ENCODE assay signal across 1 cellular context in genomic region chr2:74548919-74549684, GRCh38.
TF ChIP-seq lines count a peak whose summit lies in the region.

No MANE protein-coding gene starts in this region.

TF ChIP-seq in K562, 482 proteins besides CTCF, POLR2A, EP300 and RAD21 (continued from another document and continues in another):
- TF ChIP-seq, protein P1, sequence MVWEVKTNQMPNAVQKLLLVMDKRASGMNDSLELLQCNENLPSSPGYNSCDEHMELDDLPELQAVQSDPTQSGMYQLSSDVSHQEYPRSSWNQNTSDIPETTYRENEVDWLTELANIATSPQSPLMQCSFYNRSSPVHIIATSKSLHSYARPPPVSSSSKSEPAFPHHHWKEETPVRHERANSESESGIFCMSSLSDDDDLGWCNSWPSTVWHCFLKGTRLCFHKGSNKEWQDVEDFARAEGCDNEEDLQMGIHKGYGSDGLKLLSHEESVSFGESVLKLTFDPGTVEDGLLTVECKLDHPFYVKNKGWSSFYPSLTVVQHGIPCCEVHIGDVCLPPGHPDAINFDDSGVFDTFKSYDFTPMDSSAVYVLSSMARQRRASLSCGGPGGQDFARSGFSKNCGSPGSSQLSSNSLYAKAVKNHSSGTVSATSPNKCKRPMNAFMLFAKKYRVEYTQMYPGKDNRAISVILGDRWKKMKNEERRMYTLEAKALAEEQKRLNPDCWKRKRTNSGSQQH (CRISPR knock-in tag; IDR thresholded peaks at IDR 0.05) = no peak
- TF ChIP-seq ZFX (CRISPR knock-in tag; IDR thresholded peaks at IDR 0.05) = peak; percentile 80
- TF ChIP-seq, protein P2, sequence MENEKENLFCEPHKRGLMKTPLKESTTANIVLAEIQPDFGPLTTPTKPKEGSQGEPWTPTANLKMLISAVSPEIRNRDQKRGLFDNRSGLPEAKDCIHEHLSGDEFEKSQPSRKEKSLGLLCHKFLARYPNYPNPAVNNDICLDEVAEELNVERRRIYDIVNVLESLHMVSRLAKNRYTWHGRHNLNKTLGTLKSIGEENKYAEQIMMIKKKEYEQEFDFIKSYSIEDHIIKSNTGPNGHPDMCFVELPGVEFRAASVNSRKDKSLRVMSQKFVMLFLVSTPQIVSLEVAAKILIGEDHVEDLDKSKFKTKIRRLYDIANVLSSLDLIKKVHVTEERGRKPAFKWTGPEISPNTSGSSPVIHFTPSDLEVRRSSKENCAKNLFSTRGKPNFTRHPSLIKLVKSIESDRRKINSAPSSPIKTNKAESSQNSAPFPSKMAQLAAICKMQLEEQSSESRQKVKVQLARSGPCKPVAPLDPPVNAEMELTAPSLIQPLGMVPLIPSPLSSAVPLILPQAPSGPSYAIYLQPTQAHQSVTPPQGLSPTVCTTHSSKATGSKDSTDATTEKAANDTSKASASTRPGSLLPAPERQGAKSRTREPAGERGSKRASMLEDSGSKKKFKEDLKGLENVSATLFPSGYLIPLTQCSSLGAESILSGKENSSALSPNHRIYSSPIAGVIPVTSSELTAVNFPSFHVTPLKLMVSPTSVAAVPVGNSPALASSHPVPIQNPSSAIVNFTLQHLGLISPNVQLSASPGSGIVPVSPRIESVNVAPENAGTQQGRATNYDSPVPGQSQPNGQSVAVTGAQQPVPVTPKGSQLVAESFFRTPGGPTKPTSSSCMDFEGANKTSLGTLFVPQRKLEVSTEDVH (IDR thresholded peaks at IDR 0.05; ENCODE audit: low read depth, partially characterized antibody) = peak; percentile 27
- TF ChIP-seq ADNP (tag; IDR thresholded peaks at IDR 0.05) = no peak
- TF ChIP-seq, protein P3, sequence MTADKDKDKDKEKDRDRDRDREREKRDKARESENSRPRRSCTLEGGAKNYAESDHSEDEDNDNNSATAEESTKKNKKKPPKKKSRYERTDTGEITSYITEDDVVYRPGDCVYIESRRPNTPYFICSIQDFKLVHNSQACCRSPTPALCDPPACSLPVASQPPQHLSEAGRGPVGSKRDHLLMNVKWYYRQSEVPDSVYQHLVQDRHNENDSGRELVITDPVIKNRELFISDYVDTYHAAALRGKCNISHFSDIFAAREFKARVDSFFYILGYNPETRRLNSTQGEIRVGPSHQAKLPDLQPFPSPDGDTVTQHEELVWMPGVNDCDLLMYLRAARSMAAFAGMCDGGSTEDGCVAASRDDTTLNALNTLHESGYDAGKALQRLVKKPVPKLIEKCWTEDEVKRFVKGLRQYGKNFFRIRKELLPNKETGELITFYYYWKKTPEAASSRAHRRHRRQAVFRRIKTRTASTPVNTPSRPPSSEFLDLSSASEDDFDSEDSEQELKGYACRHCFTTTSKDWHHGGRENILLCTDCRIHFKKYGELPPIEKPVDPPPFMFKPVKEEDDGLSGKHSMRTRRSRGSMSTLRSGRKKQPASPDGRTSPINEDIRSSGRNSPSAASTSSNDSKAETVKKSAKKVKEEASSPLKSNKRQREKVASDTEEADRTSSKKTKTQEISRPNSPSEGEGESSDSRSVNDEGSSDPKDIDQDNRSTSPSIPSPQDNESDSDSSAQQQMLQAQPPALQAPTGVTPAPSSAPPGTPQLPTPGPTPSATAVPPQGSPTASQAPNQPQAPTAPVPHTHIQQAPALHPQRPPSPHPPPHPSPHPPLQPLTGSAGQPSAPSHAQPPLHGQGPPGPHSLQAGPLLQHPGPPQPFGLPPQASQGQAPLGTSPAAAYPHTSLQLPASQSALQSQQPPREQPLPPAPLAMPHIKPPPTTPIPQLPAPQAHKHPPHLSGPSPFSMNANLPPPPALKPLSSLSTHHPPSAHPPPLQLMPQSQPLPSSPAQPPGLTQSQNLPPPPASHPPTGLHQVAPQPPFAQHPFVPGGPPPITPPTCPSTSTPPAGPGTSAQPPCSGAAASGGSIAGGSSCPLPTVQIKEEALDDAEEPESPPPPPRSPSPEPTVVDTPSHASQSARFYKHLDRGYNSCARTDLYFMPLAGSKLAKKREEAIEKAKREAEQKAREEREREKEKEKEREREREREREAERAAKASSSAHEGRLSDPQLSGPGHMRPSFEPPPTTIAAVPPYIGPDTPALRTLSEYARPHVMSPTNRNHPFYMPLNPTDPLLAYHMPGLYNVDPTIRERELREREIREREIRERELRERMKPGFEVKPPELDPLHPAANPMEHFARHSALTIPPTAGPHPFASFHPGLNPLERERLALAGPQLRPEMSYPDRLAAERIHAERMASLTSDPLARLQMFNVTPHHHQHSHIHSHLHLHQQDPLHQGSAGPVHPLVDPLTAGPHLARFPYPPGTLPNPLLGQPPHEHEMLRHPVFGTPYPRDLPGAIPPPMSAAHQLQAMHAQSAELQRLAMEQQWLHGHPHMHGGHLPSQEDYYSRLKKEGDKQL (CRISPR knock-in tag; IDR thresholded peaks at IDR 0.05; ENCODE audit: borderline replicate concordance) = no peak
- TF ChIP-seq SLC30A9 (CRISPR knock-in tag; IDR thresholded peaks at IDR 0.05) = no peak
- TF ChIP-seq, protein P4, sequence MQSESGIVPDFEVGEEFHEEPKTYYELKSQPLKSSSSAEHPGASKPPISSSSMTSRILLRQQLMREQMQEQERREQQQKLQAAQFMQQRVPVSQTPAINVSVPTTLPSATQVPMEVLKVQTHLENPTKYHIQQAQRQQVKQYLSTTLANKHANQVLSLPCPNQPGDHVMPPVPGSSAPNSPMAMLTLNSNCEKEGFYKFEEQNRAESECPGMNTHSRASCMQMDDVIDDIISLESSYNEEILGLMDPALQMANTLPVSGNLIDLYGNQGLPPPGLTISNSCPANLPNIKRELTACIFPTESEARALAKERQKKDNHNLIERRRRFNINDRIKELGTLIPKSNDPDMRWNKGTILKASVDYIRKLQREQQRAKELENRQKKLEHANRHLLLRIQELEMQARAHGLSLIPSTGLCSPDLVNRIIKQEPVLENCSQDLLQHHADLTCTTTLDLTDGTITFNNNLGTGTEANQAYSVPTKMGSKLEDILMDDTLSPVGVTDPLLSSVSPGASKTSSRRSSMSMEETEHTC (IDR thresholded peaks at IDR 0.05) = no peak
- peak; percentile 56 for TF ChIP-seq TBP (optimal IDR thresholded peaks at IDR 0.05; ENCODE audit: low read depth, low read length)
- TF ChIP-seq JUND (IDR thresholded peaks at IDR 0.05; ENCODE audit: borderline replicate concordance, low read depth, low read length) = 0 out of 2 replicates have a peak, but pooled peaks have one; percentile 23
- TF ChIP-seq JUND (tag; IDR thresholded peaks at IDR 0.05; ENCODE audit: borderline replicate concordance, low read depth, low read length) = no peak; the same call in 2 of the 3 replicates
- peak; percentile 26; the same call in 1 of the 2 replicates for TF ChIP-seq MTA3 (IDR thresholded peaks at IDR 0.05; ENCODE audit: borderline replicate concordance)
- 0 out of 2 replicates have a peak, but pooled peaks have one; percentile 32 for TF ChIP-seq TCF7 (IDR thresholded peaks at IDR 0.05; ENCODE audit: borderline replicate concordance)
- no peak for TF ChIP-seq PHB (CRISPR knock-in tag; IDR thresholded peaks at IDR 0.05)
- TF ChIP-seq L3MBTL2 (IDR thresholded peaks at IDR 0.05) = peak; percentile 97
- TF ChIP-seq MAFK (IDR thresholded peaks at IDR 0.05; ENCODE audit: low read length) = no peak
- TF ChIP-seq, protein P5, sequence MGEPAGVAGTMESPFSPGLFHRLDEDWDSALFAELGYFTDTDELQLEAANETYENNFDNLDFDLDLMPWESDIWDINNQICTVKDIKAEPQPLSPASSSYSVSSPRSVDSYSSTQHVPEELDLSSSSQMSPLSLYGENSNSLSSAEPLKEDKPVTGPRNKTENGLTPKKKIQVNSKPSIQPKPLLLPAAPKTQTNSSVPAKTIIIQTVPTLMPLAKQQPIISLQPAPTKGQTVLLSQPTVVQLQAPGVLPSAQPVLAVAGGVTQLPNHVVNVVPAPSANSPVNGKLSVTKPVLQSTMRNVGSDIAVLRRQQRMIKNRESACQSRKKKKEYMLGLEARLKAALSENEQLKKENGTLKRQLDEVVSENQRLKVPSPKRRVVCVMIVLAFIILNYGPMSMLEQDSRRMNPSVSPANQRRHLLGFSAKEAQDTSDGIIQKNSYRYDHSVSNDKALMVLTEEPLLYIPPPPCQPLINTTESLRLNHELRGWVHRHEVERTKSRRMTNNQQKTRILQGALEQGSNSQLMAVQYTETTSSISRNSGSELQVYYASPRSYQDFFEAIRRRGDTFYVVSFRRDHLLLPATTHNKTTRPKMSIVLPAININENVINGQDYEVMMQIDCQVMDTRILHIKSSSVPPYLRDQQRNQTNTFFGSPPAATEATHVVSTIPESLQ (CRISPR knock-in tag; IDR thresholded peaks at IDR 0.05) = 0 out of 2 replicates have a peak, but pooled peaks have one; percentile 65
- TF ChIP-seq BCL6 (CRISPR knock-in tag; IDR thresholded peaks at IDR 0.05) = no peak
- TF ChIP-seq CREM (IDR thresholded peaks at IDR 0.05; ENCODE audit: low read depth) = peak; percentile 39; the same call in 1 of the 2 replicates
- TF ChIP-seq STAG1 (CRISPR knock-in tag; IDR thresholded peaks at IDR 0.05; ENCODE audit: borderline replicate concordance) = no peak
- TF ChIP-seq BRD9 (IDR thresholded peaks at IDR 0.05; ENCODE audit: low read depth, partially characterized antibody) = no peak
- no peak for TF ChIP-seq NFATC3 (IDR thresholded peaks at IDR 0.05)
- TF ChIP-seq, protein P6, sequence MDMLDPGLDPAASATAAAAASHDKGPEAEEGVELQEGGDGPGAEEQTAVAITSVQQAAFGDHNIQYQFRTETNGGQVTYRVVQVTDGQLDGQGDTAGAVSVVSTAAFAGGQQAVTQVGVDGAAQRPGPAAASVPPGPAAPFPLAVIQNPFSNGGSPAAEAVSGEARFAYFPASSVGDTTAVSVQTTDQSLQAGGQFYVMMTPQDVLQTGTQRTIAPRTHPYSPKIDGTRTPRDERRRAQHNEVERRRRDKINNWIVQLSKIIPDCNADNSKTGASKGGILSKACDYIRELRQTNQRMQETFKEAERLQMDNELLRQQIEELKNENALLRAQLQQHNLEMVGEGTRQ (CRISPR knock-in tag; IDR thresholded peaks at IDR 0.05) = no peak; the same call in 1 of the 2 replicates
- TF ChIP-seq ZBTB7A (IDR thresholded peaks at IDR 0.05; ENCODE audit: borderline replicate concordance, control insufficient read depth, low read depth, low read length) = peak; percentile 86; the same call in 1 of the 2 replicates
- peak; percentile 67; the same call in 1 of the 2 replicates for TF ChIP-seq MYC (IDR thresholded peaks at IDR 0.05; ENCODE audit: low read depth, low read length)
- no peak for TF ChIP-seq MYC (CRISPR knock-in tag; IDR thresholded peaks at IDR 0.05; ENCODE audit: borderline replicate concordance, low read depth)
- TF ChIP-seq RB1 (IDR thresholded peaks at IDR 0.05; ENCODE audit: low read depth) = peak; percentile 86
- TF ChIP-seq KDM4B (IDR thresholded peaks at IDR 0.05; ENCODE audit: borderline replicate concordance in 2 of 2, low read depth in 1 of 2) = 0 out of 4 replicates have a peak, but pooled peaks of 1 of the 2 experiments have one; percentile 16
- no peak for TF ChIP-seq NFIX (CRISPR knock-in tag; IDR thresholded peaks at IDR 0.05; ENCODE audit: low read depth)
- TF ChIP-seq ZNF174 (CRISPR knock-in tag; IDR thresholded peaks at IDR 0.05) = no peak
- TF ChIP-seq SREBF1 (IDR thresholded peaks at IDR 0.05; ENCODE audit: borderline replicate concordance, low read depth, low read length) = no peak
- TF ChIP-seq NEUROD1 (IDR thresholded peaks at IDR 0.05; ENCODE audit: borderline replicate concordance, low read depth, low read length, partially characterized antibody) = peak; percentile 16
- TF ChIP-seq SMAD4 (CRISPR knock-in tag; conservative IDR thresholded peaks at IDR 0.05) = peak; percentile 78
- TF ChIP-seq ATF7 (IDR thresholded peaks at IDR 0.05) = peak; percentile 51; the same call in 1 of the 2 replicates
- TF ChIP-seq, protein P7, sequence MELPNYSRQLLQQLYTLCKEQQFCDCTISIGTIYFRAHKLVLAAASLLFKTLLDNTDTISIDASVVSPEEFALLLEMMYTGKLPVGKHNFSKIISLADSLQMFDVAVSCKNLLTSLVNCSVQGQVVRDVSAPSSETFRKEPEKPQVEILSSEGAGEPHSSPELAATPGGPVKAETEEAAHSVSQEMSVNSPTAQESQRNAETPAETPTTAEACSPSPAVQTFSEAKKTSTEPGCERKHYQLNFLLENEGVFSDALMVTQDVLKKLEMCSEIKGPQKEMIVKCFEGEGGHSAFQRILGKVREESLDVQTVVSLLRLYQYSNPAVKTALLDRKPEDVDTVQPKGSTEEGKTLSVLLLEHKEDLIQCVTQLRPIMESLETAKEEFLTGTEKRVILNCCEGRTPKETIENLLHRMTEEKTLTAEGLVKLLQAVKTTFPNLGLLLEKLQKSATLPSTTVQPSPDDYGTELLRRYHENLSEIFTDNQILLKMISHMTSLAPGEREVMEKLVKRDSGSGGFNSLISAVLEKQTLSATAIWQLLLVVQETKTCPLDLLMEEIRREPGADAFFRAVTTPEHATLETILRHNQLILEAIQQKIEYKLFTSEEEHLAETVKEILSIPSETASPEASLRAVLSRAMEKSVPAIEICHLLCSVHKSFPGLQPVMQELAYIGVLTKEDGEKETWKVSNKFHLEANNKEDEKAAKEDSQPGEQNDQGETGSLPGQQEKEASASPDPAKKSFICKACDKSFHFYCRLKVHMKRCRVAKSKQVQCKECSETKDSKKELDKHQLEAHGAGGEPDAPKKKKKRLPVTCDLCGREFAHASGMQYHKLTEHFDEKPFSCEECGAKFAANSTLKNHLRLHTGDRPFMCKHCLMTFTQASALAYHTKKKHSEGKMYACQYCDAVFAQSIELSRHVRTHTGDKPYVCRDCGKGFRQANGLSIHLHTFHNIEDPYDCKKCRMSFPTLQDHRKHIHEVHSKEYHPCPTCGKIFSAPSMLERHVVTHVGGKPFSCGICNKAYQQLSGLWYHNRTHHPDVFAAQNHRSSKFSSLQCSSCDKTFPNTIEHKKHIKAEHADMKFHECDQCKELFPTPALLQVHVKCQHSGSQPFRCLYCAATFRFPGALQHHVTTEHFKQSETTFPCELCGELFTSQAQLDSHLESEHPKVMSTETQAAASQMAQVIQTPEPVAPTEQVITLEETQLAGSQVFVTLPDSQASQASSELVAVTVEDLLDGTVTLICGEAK (IDR thresholded peaks at IDR 0.05) = no peak
- TF ChIP-seq, protein P7 (CRISPR knock-in tag; IDR thresholded peaks at IDR 0.05) = no peak
- peak; percentile 95 for TF ChIP-seq HMGN3 (IDR thresholded peaks at IDR 0.05; ENCODE audit: borderline replicate concordance, extremely low read depth, insufficient read length, low read depth, low read length)
